Comparison of ENCODE assay signal across 28 cellular contexts in the genomic region with DNA sequence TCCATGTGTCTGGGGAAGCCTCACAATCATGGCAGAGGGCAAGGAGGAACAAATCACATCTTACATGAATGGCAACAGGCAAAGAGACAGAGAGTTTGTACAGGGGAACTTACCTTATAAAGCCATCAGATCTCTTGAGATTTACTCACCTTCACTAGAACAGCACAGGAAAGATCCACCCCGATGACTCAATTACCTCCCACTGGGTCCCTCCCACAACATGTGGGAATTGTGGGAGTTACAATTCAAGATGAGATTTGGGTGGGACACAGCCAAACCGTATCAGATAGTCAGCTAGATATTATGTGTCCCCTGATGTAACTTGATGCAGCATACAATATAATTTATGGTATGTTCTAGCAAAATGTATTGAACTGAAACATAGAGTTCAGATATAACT.
"Had no signal": no experiment of that assay in that cellular context is flagged by ENCODE, and none has a peak within 500 bp of the region (broad histone marks: within the 10 kb centered on the region; RNA-seq: fewer than 3 reads in every experiment).

No MANE protein-coding gene starts in this region.

- H3K4me1 Mint-ChIP-seq: T-helper 17 cell had no signal

- ATAC-seq: K562, Right ventricle myocardium inferior, SK-N-SH treated with all-trans-retinoic acid at 6 μM for 48 hours, T-helper 17 cell had no signal

- H3K4me2 ChIP-seq: KMS-11, PC-9 had no signal

- DNase-seq: Kasumi-1, MV-4-11, NCI-H1048, NCI-H1105 treated with DMSO at 0.1 percent for 48 hours, NCI-H1417 treated with DMSO at 0.1 percent for 48 hours, NCI-H146, NCI-H1694 treated with DMSO at 0.1 percent for 48 hours, NCI-H1930, NCI-H2081, NCI-H2107, NCI-H345, NCI-H446 treated with DMSO at 0.1 percent for 48 hours, NCI-H510A treated with DMSO at 0.1 percent for 48 hours, NCI-H526 treated with DMSO at 0.1 percent for 48 hours, NCI-H748 treated with DMSO at 0.1 percent for 48 hours, PC-9, Peyer's patch, SHP77 treated with DMSO at 0.1 percent for 48 hours, SJCRH30, T-helper 1 cell, T-helper 17 cell had no signal

- H2AFZ ChIP-seq: PC-9 had no signal

- H3K27ac ChIP-seq: HL-60, KMS-11, PC-9, Peyer's patch, SJCRH30 had no signal

- H3K9me3 ChIP-seq: Peyer's patch had no signal

- H3K27me3 Mint-ChIP-seq: IgD-negative memory B cell had no signal

- H3K9ac ChIP-seq: KMS-11 had no signal

- H3K36me3 ChIP-seq: Peyer's patch, SJCRH30 had no signal

- FAIRE-seq: HTR-8/SVneo, K562 had no signal

- H3K27me3 ChIP-seq: Peyer's patch, SJCRH30 had no signal

- H3K4me3 ChIP-seq: K562, PC-9, Peyer's patch, SJCRH30 had no signal

- H3K4me3 Mint-ChIP-seq: IgD-negative memory B cell, T-helper 17 cell had no signal

- H3K27ac Mint-ChIP-seq: T-helper 17 cell had no signal

- H3K4me1 ChIP-seq: Peyer's patch had no signal
